ENCODE assay signal across 10 cellular contexts in genomic region chr9:127805620-127806019, GRCh38. TPM values are rescaled to one million over a fixed set of nuclear protein-coding genes. Genes with fewer than 3 reads are reported as not detected.
DNase-seq lines count a peak whose midpoint lies in the region; ATAC-seq and TF ChIP-seq lines count a peak whose summit lies in the region.
"Had no signal": no experiment of that assay in that cellular context is flagged by ENCODE, and none has a peak within 500 bp of the region (broad histone marks: within the 10 kb centered on the region; RNA-seq: fewer than 3 reads in every experiment).

No MANE protein-coding gene starts in this region.

- peaks cover 19% of the 10 kb centered on the region for H3K4me1 ChIP-seq in CD8-positive, alpha-beta memory T cell (ENCODE audit: insufficient read depth, low read length)
- H3K4me1 ChIP-seq in GM23338 (ENCODE audit: insufficient read depth) = peaks cover 12% of the 10 kb centered on the region

- no peaks in the 10 kb centered on the region for H3K27me3 ChIP-seq in CD8-positive, alpha-beta memory T cell (ENCODE audit: insufficient read depth, low read length, poor library complexity, severe bottlenecking)
- no peaks in the 10 kb centered on the region for H3K27me3 ChIP-seq in GM23338 (ENCODE audit: insufficient read depth)

- TF ChIP-seq CTCF in GM23338 (conservative IDR thresholded peaks at IDR 0.05; ENCODE audit: low read depth in 2 of 2) = peak; percentile 65 to 87

- H3K36me3 ChIP-seq in CD8-positive, alpha-beta memory T cell (ENCODE audit: insufficient read depth, low read length) = peaks cover 19% of the 10 kb centered on the region
- H3K36me3 ChIP-seq in GM23338 (ENCODE audit: insufficient read depth) = no peaks in the 10 kb centered on the region

- peak overlapping the region in 5 of 8 donors; percentile 26 to 84 (median 80) for H3K27ac Mint-ChIP-seq in CD8-positive, alpha-beta memory T cell
- 0 out of 2 replicates have a peak overlapping the region, but pooled peaks have one; percentile 66 for H3K27ac Mint-ChIP-seq in GM23338
- H3K27ac Mint-ChIP-seq in activated CD4-positive, alpha-beta memory T cell treated with anti-CD3 and anti-CD28 coated beads, Interleukin-2, amount 10 ng/mL, durations not matched to agents 7 days and 5 days = no peak overlapping the region

- no peak overlapping the region for H2AFZ ChIP-seq in GM23338

- H3K27ac ChIP-seq in CD8-positive, alpha-beta memory T cell (ENCODE audit: low read depth, low read length) = no peak overlapping the region
- no peak overlapping the region for H3K27ac ChIP-seq in GM23338 (ENCODE audit: low read depth)

- POLR2A ChIA-PET in CD8-positive, alpha-beta memory T cell (lab: Charles Lee) = no interaction called here
- POLR2A ChIA-PET in activated CD4-positive, alpha-beta memory T cell treated with anti-CD3 and anti-CD28 coated beads, Interleukin-2, amount 10 ng/mL, durations not matched to agents 7 days and 5 days (lab: Charles Lee) = no interaction called here

- H3K9me2 ChIP-seq in GM23338 (ENCODE audit: insufficient read depth) = no peaks in the 10 kb centered on the region

- DNase-seq in CD8-positive, alpha-beta memory T cell = peak in 1 of 5 donors; percentile 13
- DNase-seq in GM23338 (ENCODE audit: low spot score) (peak; percentile 92), kidney tubule cell (ENCODE audit: low spot score) (peak; percentile 30), NCI-H1092 (lab: John Stamatoyannopoulos, UW) (no peak)
- peak; percentile 51 for DNase-seq in activated CD4-positive, alpha-beta memory T cell treated with anti-CD3 and anti-CD28 coated beads, Interleukin-2, amount 10 ng/mL, durations not matched to agents 7 days and 5 days

- peak; percentile 18 for ATAC-seq in GM23338
- ATAC-seq in GM21447 (IDR thresholded peaks at IDR 0.05; ENCODE audit: unreplicated experiment) = no peak
- no peak for ATAC-seq in GM19035 (IDR thresholded peaks at IDR 0.05; ENCODE audit: unreplicated experiment)
- ATAC-seq in GM18909 (IDR thresholded peaks at IDR 0.05; ENCODE audit: poor library complexity, unreplicated experiment) = no peak

- H3K36me3 Mint-ChIP-seq in CD8-positive, alpha-beta memory T cell = peaks cover 0 to 46% (median 6%) of the 10 kb centered on the region in 3 donors
- H3K36me3 Mint-ChIP-seq in GM23338 (ENCODE audit: low read depth) = peaks cover 32% of the 10 kb centered on the region
- peaks cover 26% of the 10 kb centered on the region for H3K36me3 Mint-ChIP-seq in activated CD4-positive, alpha-beta memory T cell treated with anti-CD3 and anti-CD28 coated beads, Interleukin-2, amount 10 ng/mL, durations not matched to agents 7 days and 5 days (ENCODE audit: low read depth)

- H3K27me3 Mint-ChIP-seq in CD8-positive, alpha-beta memory T cell = peaks cover 0 to 1% of the 10 kb centered on the region in 2 donors
- peaks cover 10% of the 10 kb centered on the region for H3K27me3 Mint-ChIP-seq in GM23338 (ENCODE audit: insufficient read depth, low read depth, poor library complexity)
- no peaks in the 10 kb centered on the region for H3K27me3 Mint-ChIP-seq in activated CD4-positive, alpha-beta memory T cell treated with anti-CD3 and anti-CD28 coated beads, Interleukin-2, amount 10 ng/mL, durations not matched to agents 7 days and 5 days
- H3K27me3 Mint-ChIP-seq: activated naive CD4-positive, alpha-beta T cell treated with anti-CD3 and anti-CD28 coated beads, Interleukin-2, amount 50 U/mL, for 24 hours had no signal

- no peak overlapping the region for H3K4me3 ChIP-seq in CD8-positive, alpha-beta memory T cell (ENCODE audit: low read length)
- H3K4me3 ChIP-seq in GM23338 = no peak overlapping the region

- no peaks in the 10 kb centered on the region for H3K9me3 ChIP-seq in CD8-positive, alpha-beta memory T cell (ENCODE audit: low read length)

- CTCF ChIA-PET in CD8-positive, alpha-beta memory T cell (lab: Charles Lee) = interaction anchor here (0.9 to 1.4 kb wide), 4 partner anchors 60 to 118 kb away, joined by 3 read pairs; no protein-coding TSS in a partner anchor
- CTCF ChIA-PET in activated CD4-positive, alpha-beta memory T cell treated with anti-CD3 and anti-CD28 coated beads, Interleukin-2, amount 10 ng/mL, durations not matched to agents 7 days and 5 days (lab: Charles Lee) = interaction anchor here (0.7 to 4.1 kb wide), 7 partner anchors 13 to 134 kb away, joined by 3 to 17 read pairs (median 3); no protein-coding TSS in a partner anchor

- H3K9me3 Mint-ChIP-seq in CD8-positive, alpha-beta memory T cell = no peaks in the 10 kb centered on the region
- H3K9me3 Mint-ChIP-seq in GM23338 = no peaks in the 10 kb centered on the region
- H3K9me3 Mint-ChIP-seq in activated CD4-positive, alpha-beta memory T cell treated with anti-CD3 and anti-CD28 coated beads, Interleukin-2, amount 10 ng/mL, durations not matched to agents 7 days and 5 days = no peaks in the 10 kb centered on the region
- H3K9me3 Mint-ChIP-seq: activated naive CD4-positive, alpha-beta T cell treated with anti-CD3 and anti-CD28 coated beads, Interleukin-2, amount 50 U/mL, for 24 hours had no signal

- H4K20me1 ChIP-seq in GM23338 (replicated peaks; ENCODE audit: insufficient read depth) = peaks cover 15% of the 10 kb centered on the region

- peak overlapping the region in 1 of 7 donors; percentile 51 for H3K4me3 Mint-ChIP-seq in CD8-positive, alpha-beta memory T cell
- no peak overlapping the region for H3K4me3 Mint-ChIP-seq in GM23338
- no peak overlapping the region for H3K4me3 Mint-ChIP-seq in activated CD4-positive, alpha-beta memory T cell treated with anti-CD3 and anti-CD28 coated beads, Interleukin-2, amount 10 ng/mL, durations not matched to agents 7 days and 5 days
- H3K4me3 Mint-ChIP-seq: activated naive CD4-positive, alpha-beta T cell treated with anti-CD3 and anti-CD28 coated beads, Interleukin-2, amount 50 U/mL, for 24 hours had no signal

- peaks cover 22% of the 10 kb centered on the region for H3K79me2 ChIP-seq in GM23338 (replicated peaks; ENCODE audit: insufficient read depth)

- peaks cover 33% of the 10 kb centered on the region for H3F3A ChIP-seq in GM23338 (replicated peaks; ENCODE audit: low read depth)

- H3K4me1 Mint-ChIP-seq in CD8-positive, alpha-beta memory T cell = peaks cover 20 to 38% (median 27%) of the 10 kb centered on the region in 3 donors
- peaks cover 9% of the 10 kb centered on the region for H3K4me1 Mint-ChIP-seq in GM23338
- H3K4me1 Mint-ChIP-seq in activated CD4-positive, alpha-beta memory T cell treated with anti-CD3 and anti-CD28 coated beads, Interleukin-2, amount 10 ng/mL, durations not matched to agents 7 days and 5 days = peaks cover 31% of the 10 kb centered on the region

- H3K4me2 ChIP-seq in GM23338 = no peak overlapping the region

TF ChIP-seq in GM23338, 12 proteins besides CTCF, POLR2A, EP300 and RAD21:
- TF ChIP-seq EZH2 (IDR thresholded peaks at IDR 0.05; ENCODE audit: low read depth, unreplicated experiment) (no peak), REST (IDR thresholded peaks at IDR 0.05; ENCODE audit: unreplicated experiment) (no peak)

RNA-seq across cellular contexts. Expression of gene FPGS, which starts 2.9 kb away (rescaled TPM):
- total RNA-seq in CD8-positive, alpha-beta memory T cell = 100 to 1,000 TPM; 110 to 111 TPM
- 68.0 TPM for polyA plus RNA-seq in CD8-positive, alpha-beta memory T cell
- 87.2 and 92.4 TPM in 2 replicates for total RNA-seq in GM23338 (2014; rRNA removed; shearing (Covaris generic))
- polyA plus RNA-seq in GM23338 (2016; fragmentation: Nextera tagmentation; extraction: Ambion mirVana) = 40.7 and 43.5 TPM in 2 replicates
- total RNA-seq in activated CD4-positive, alpha-beta memory T cell treated with anti-CD3 and anti-CD28 coated beads, Interleukin-2, amount 10 ng/mL, durations not matched to agents 7 days and 5 days = 10 to 100 TPM; 65.6 to 65.8 TPM

RNA-seq across cellular contexts. Expression of gene CDK9, which starts 19.8 kb away (rescaled TPM):
- total RNA-seq in CD8-positive, alpha-beta memory T cell = 100 to 1,000 TPM; 108 to 111 TPM
- 72.3 TPM for polyA plus RNA-seq in CD8-positive, alpha-beta memory T cell
- total RNA-seq in GM23338 (2014; rRNA removed; shearing (Covaris generic)) = 63.9 and 84.3 TPM in 2 replicates
- polyA plus RNA-seq in GM23338 (2016; fragmentation: Nextera tagmentation; extraction: Ambion mirVana) = 49.7 and 58.5 TPM in 2 replicates
- total RNA-seq in activated CD4-positive, alpha-beta memory T cell treated with anti-CD3 and anti-CD28 coated beads, Interleukin-2, amount 10 ng/mL, durations not matched to agents 7 days and 5 days = 100 to 1,000 TPM; 112 to 115 TPM

RNA-seq across cellular contexts. Expression of gene SH2D3C, which starts 27.2 kb away (rescaled TPM):
- total RNA-seq in CD8-positive, alpha-beta memory T cell = 10 to 100 TPM; 13.9 to 14.1 TPM
- 50.7 TPM for polyA plus RNA-seq in CD8-positive, alpha-beta memory T cell
- total RNA-seq in GM23338 (2014; rRNA removed; shearing (Covaris generic)) = 4.5 and 7.3 TPM in 2 replicates
- polyA plus RNA-seq in GM23338 (2016; fragmentation: Nextera tagmentation; extraction: Ambion mirVana) = 4.2 and 4.4 TPM in 2 replicates
- 10 to 100 TPM; 80.8 to 81.9 TPM for total RNA-seq in activated CD4-positive, alpha-beta memory T cell treated with anti-CD3 and anti-CD28 coated beads, Interleukin-2, amount 10 ng/mL, durations not matched to agents 7 days and 5 days

RNA-seq across cellular contexts. Expression of gene ENG, which starts 48.8 kb away (rescaled TPM):
- 10 to 100 TPM; 18.9 to 19.3 TPM for total RNA-seq in CD8-positive, alpha-beta memory T cell
- polyA plus RNA-seq in CD8-positive, alpha-beta memory T cell = 7.9 TPM
- total RNA-seq in GM23338 (2014; rRNA removed; shearing (Covaris generic)) = 1.4 and 3.0 TPM in 2 replicates
- 2.6 TPM in 2 replicates for polyA plus RNA-seq in GM23338 (2016; fragmentation: Nextera tagmentation; extraction: Ambion mirVana)
- 10 to 100 TPM; 13.1 to 14.1 TPM for total RNA-seq in activated CD4-positive, alpha-beta memory T cell treated with anti-CD3 and anti-CD28 coated beads, Interleukin-2, amount 10 ng/mL, durations not matched to agents 7 days and 5 days
- polyA plus RNA-seq: neural cell had no signal
